In the genomic region with DNA sequence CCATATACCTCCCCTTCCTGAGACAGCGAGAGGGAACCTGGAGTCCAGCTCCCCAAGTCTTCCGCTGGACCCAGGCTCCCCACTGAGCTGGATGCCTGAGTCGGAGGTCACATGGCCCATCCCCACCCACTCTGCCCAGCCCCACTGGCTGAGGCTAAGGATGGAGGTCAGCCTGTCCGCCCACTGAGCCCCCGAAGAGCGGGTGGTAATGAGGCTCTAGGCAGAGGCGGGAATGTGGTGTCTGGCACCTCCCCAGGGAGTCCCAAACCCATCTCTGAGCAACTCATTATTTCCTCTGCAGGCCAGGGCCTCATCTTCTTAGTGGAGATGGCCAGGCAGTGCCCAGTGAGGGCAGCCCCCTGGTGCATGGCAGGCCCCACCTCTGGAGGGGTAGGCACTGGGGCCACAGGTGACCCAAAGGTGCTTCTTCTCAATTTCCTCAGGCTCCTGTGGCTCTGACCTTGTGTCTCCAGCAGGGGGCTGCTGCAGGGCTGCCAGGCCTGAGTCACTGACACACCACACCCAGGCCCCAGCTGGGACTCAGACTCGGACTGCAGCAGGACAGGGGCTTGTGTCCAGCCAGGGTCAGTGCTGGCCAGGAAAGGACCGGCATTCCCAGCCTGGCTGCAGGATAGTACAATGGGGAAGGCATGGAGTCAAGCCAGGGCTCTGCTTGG, we compare ENCODE assay signal across 8 cellular contexts. TPM values are rescaled to one million over a fixed set of nuclear protein-coding genes. Genes with fewer than 3 reads are reported as not detected.
DNase-seq lines count a peak whose midpoint lies in the region; ATAC-seq and TF ChIP-seq lines count a peak whose summit lies in the region.

No MANE protein-coding gene starts in this region.

- H3K36me3 Mint-ChIP-seq in T-cell, result peaks cover 20% of the 10 kb centered on the region

- H3K27me3 Mint-ChIP-seq in T-cell, result no peaks in the 10 kb centered on the region

- ATAC-seq in T-cell (replicated peaks in 1 of 4), result peak; percentile 57 to 64 (median 62)
- ATAC-seq in GM18858 (IDR thresholded peaks at IDR 0.05; ENCODE audit: unreplicated experiment), result no peak
- no peak for ATAC-seq in HG03469 (IDR thresholded peaks at IDR 0.05; ENCODE audit: unreplicated experiment)

- POLR2A ChIA-PET in T-cell (lab: Charles Lee), result no interaction called here

- in situ Hi-C loops in astrocyte of the cerebellum (cut with HindIII; ENCODE audit: low sequenced_read_pairs), result no loop called here

- no peaks in the 10 kb centered on the region for H3K27me3 ChIP-seq in GM06990 (replicated peaks; ENCODE audit: control insufficient read depth, insufficient read depth, low read length)

- H3K4me3 Mint-ChIP-seq in T-cell, result no peak overlapping the region

- H3K4me1 Mint-ChIP-seq in T-cell, result peaks cover 14 to 29% (median 14%) of the 10 kb centered on the region in 3 donors

- TF ChIP-seq CTCF in GM06990 (IDR thresholded peaks at IDR 0.05; ENCODE audit: insufficient read depth, low read length, poor library complexity, severe bottlenecking) (peak; percentile 82), astrocyte of the cerebellum (IDR thresholded peaks at IDR 0.05; ENCODE audit: low read depth, low read length, missing control alignments) (peak; percentile 69)

- H3K9me3 Mint-ChIP-seq in T-cell, result no peaks in the 10 kb centered on the region

- no peak overlapping the region for H3K4me3 ChIP-seq in GM06990 (replicated peaks; ENCODE audit: low read depth, low read length)
- H3K4me3 ChIP-seq in astrocyte of the cerebellum (ENCODE audit: low read depth, low read length), result no peak overlapping the region

- DNase-seq in GM06990 (ENCODE audit: extremely low read depth, insufficient read length) (peak; percentile 49), HPDE6-E6E7 (ENCODE audit: extremely low spot score) (peak; percentile 95), T-cell (peak in 25 of 34 experiments; percentile 9 to 44 (median 24)), astrocyte of the cerebellum (ENCODE audit: low read depth) (no peak), islet precursor cell (peak; percentile 93)
- DNase-seq in stimulated activated CD4-positive, alpha-beta T cell treated with anti-CD3 and anti-CD28 coated beads, Interleukin-4, amount 100 ng/mL, for 1 hour, result peak; percentile 50

- H3K36me3 ChIP-seq in GM06990 (ENCODE audit: control insufficient read depth, insufficient read depth, low read length), result peaks cover 31% of the 10 kb centered on the region

- CTCF ChIA-PET in T-cell (lab: Charles Lee), result interaction anchor here (0.6 to 2.1 kb wide), 8 partner anchors 12 to 232 kb away, joined by 3 to 10 read pairs (median 4); no protein-coding TSS in a partner anchor

- peak overlapping the region in 1 of 2 donors; percentile 78 for H3K27ac Mint-ChIP-seq in T-cell

RNA-seq across cellular contexts. Expression of gene PDE2A, which starts 10.2 kb away (rescaled TPM):
- total RNA-seq in T-cell, result 1 to 10 TPM; 1.1 to 6.1 (median 1.7) TPM

Comparison
In these comparisons a context has a peak if more than half of its experiments do, and no peak if none do; other contexts are left out.
1. ATAC-seq: peak in T-cell (4 of 4); none in GM18858 (single experiment) and HG03469 (single experiment).